In genomic region chr4:112114452-112114851, GRCh38 we compare ENCODE assay signal across 21 cellular contexts. TPM values are rescaled to one million over a fixed set of nuclear protein-coding genes. Genes with fewer than 3 reads are reported as not detected.
DNase-seq lines count a peak whose midpoint lies in the region; ATAC-seq, FAIRE-seq and TF ChIP-seq lines count a peak whose summit lies in the region.
"Had no signal": no experiment of that assay in that cellular context is flagged by ENCODE, and none has a peak within 500 bp of the region (broad histone marks: within the 10 kb centered on the region; RNA-seq: fewer than 3 reads in every experiment).

No MANE protein-coding gene starts in this region.

- intact Hi-C loops in HepG2 (cut with micrococcal nuclease; ENCODE audit: unreplicated experiment), result no loop called here
- intact Hi-C loops in right lobe of liver (cut with DNase I), result no loop called here

- H3K4me1 ChIP-seq in HepG2 (ENCODE audit: insufficient read depth, low read length) (peaks cover 31% of the 10 kb centered on the region), right lobe of liver (peaks cover 0 to 19% (median 0%) of the 10 kb centered on the region in 4 donors)

- POLR2A ChIA-PET in HepG2 (lab: Yijun Ruan, JAX), result interaction anchor here (1.2 kb wide), 1 partner anchor 94 kb away, joined by 3 read pairs; no protein-coding TSS in a partner anchor

- TF ChIP-seq EP300 in HepG2 (IDR thresholded peaks at IDR 0.05; ENCODE audit: low read depth in 2 of 2, low read length in 2 of 2) (no peak), HepG2 (CRISPR knock-in tag; IDR thresholded peaks at IDR 0.05; ENCODE audit: borderline replicate concordance) (no peak)

- no peak for TF ChIP-seq POLR2A in HepG2 (IDR thresholded peaks at IDR 0.05; ENCODE audit: insufficient read depth in 1 of 2, low read depth in 2 of 2, low read length in 2 of 2)
- TF ChIP-seq POLR2A in right lobe of liver (IDR thresholded peaks at IDR 0.05), result no peak

- no peak overlapping the region for H3K9ac ChIP-seq in HepG2 (ENCODE audit: insufficient read depth, low read depth, low read length)
- H3K9ac ChIP-seq: BLaER1 treated with 17β-estradiol and CSF1 and Interleukin-3, amounts not matched to agents 10 nM and 100 nM had no signal

- no peak for FAIRE-seq in HepG2 (lab: Jason Lieb, UNC)
- FAIRE-seq: GM12878 had no signal

- H3K4me3 ChIP-seq in HepG2 (replicated peaks in 1 of 3; ENCODE audit: insufficient read depth in 1 of 3, low read depth in 2 of 3, low read length in 3 of 3) (no peak overlapping the region), right lobe of liver (no peak overlapping the region), WERI-Rb-1 (ENCODE audit: low read depth, low read length) (no peak overlapping the region)
- H3K4me3 ChIP-seq: BLaER1 treated with 17β-estradiol and CSF1 and Interleukin-3, amounts not matched to agents 10 nM and 100 nM; GM12878 had no signal

- TF ChIP-seq RAD21 in HepG2 (CRISPR knock-in tag; IDR thresholded peaks at IDR 0.05), result no peak

- H3K9me3 ChIP-seq in HepG2 (ENCODE audit: low read length) (no peaks in the 10 kb centered on the region), right lobe of liver (no peaks in the 10 kb centered on the region), WERI-Rb-1 (ENCODE audit: severe bottlenecking) (no peaks in the 10 kb centered on the region)

- peaks cover 12% of the 10 kb centered on the region for H3K4me1 Mint-ChIP-seq in progenitor cell of endocrine pancreas (ENCODE audit: low read depth)
- H3K4me1 Mint-ChIP-seq in activated T-cell treated with anti-CD3 and anti-CD28 coated beads, Interleukin-2, amount 50 U/mL, for 4 hours (ENCODE audit: low read depth), result peaks cover 8% of the 10 kb centered on the region
- H3K4me1 Mint-ChIP-seq: H9 had no signal

- TF ChIP-seq CTCF in HepG2 (CRISPR knock-in tag; IDR thresholded peaks at IDR 0.05) (no peak), right lobe of liver (IDR thresholded peaks at IDR 0.05) (no peak), WERI-Rb-1 (IDR thresholded peaks at IDR 0.05; ENCODE audit: low read depth, low read length) (no peak), progenitor cell of endocrine pancreas (IDR thresholded peaks at IDR 0.05; ENCODE audit: unreplicated experiment) (no peak)

- CTCF ChIA-PET in HepG2 (lab: Yijun Ruan, JAX; ENCODE audit: low intra/inter-chr PET ratio, low total read pairs), result no interaction called here

- ATAC-seq in HepG2 (no peak), right lobe of liver (no peak), HG03565 (IDR thresholded peaks at IDR 0.05; ENCODE audit: unreplicated experiment) (no peak)
- no peak for ATAC-seq in activated T-cell treated with anti-CD3 and anti-CD28 coated beads, Interleukin-2, amount 50 U/mL, for 4 hours
- ATAC-seq: CD8-positive, alpha-beta T cell; GM12878 had no signal

- H3K36me3 ChIP-seq in HepG2 (replicated peaks in 1 of 2; ENCODE audit: control insufficient read depth in 1 of 2, insufficient read depth in 2 of 2, low read length in 2 of 2) (no peaks in the 10 kb centered on the region), right lobe of liver (no peaks in the 10 kb centered on the region), WERI-Rb-1 (no peaks in the 10 kb centered on the region)
- H3K36me3 ChIP-seq: BLaER1 treated with 17β-estradiol and CSF1 and Interleukin-3, amounts not matched to agents 10 nM and 100 nM had no signal

- H3K27ac ChIP-seq in HepG2 (ENCODE audit: extremely low read length, insufficient read depth, low read length) (no peak overlapping the region), right lobe of liver (no peak overlapping the region), WERI-Rb-1 (peak overlapping the region; percentile 87)
- H3K27ac ChIP-seq: BLaER1 treated with 17β-estradiol and CSF1 and Interleukin-3, amounts not matched to agents 10 nM and 100 nM; HL-60 had no signal

- DNase-seq in HepG2 (ENCODE audit: low spot score) (no peak), right lobe of liver (no peak), WERI-Rb-1 (no peak), progenitor cell of endocrine pancreas (ENCODE audit: low spot score, unreplicated experiment) (no peak), DMS 273 (lab: John Stamatoyannopoulos, UW; ENCODE audit: unreplicated experiment) (no peak)
- no peak for DNase-seq in activated T-cell treated with anti-CD3 and anti-CD28 coated beads, Interleukin-2, amount 50 U/mL, for 4 hours
- DNase-seq: 8988T; Calu3; CD8-positive, alpha-beta T cell; DMS 273 treated with DMSO at 0.1 percent for 48 hours; DND-41; EL; GOT3; H9; IMR-90; KBM-7 had no signal

- no peaks in the 10 kb centered on the region for H3K27me3 Mint-ChIP-seq in progenitor cell of endocrine pancreas
- no peaks in the 10 kb centered on the region for H3K27me3 Mint-ChIP-seq in activated T-cell treated with anti-CD3 and anti-CD28 coated beads, Interleukin-2, amount 50 U/mL, for 4 hours (ENCODE audit: low read depth)
- H3K27me3 Mint-ChIP-seq: B cell had no signal

- H3K4me3 Mint-ChIP-seq in progenitor cell of endocrine pancreas (ENCODE audit: low read depth), result no peak overlapping the region
- H3K4me3 Mint-ChIP-seq in activated T-cell treated with anti-CD3 and anti-CD28 coated beads, Interleukin-2, amount 50 U/mL, for 4 hours, result no peak overlapping the region
- H3K4me3 Mint-ChIP-seq: B cell; CD8-positive, alpha-beta T cell; H9 had no signal

- peak overlapping the region; percentile 64 for H3K27ac Mint-ChIP-seq in progenitor cell of endocrine pancreas
- H3K27ac Mint-ChIP-seq: B cell; CD8-positive, alpha-beta T cell; H9 had no signal

- H4K20me1 ChIP-seq in HepG2 (ENCODE audit: insufficient read depth, low read length), result no peaks in the 10 kb centered on the region
- H4K20me1 ChIP-seq: BLaER1 treated with 17β-estradiol and CSF1 and Interleukin-3, amounts not matched to agents 10 nM and 100 nM had no signal

- peaks cover under 1% of the 10 kb centered on the region for H3K9me3 Mint-ChIP-seq in progenitor cell of endocrine pancreas (ENCODE audit: low read depth)
- no peaks in the 10 kb centered on the region for H3K9me3 Mint-ChIP-seq in activated T-cell treated with anti-CD3 and anti-CD28 coated beads, Interleukin-2, amount 50 U/mL, for 4 hours
- H3K9me3 Mint-ChIP-seq: CD8-positive, alpha-beta T cell had no signal

- H3K4me2 ChIP-seq in HepG2 (ENCODE audit: low read depth, low read length), result no peak overlapping the region
- H3K4me2 ChIP-seq: BLaER1 treated with 17β-estradiol and CSF1 and Interleukin-3, amounts not matched to agents 10 nM and 100 nM had no signal

- H3K27me3 ChIP-seq in HepG2 (ENCODE audit: control insufficient read depth in 1 of 2, insufficient read depth in 2 of 2, low read length in 2 of 2) (peaks cover 0 to 4% of the 10 kb centered on the region in 2 experiments; a peak in 2 of 5 replicates), right lobe of liver (no peaks in the 10 kb centered on the region), WERI-Rb-1 (ENCODE audit: insufficient read depth, low read depth, severe bottlenecking) (no peaks in the 10 kb centered on the region)
- H3K27me3 ChIP-seq: BLaER1 treated with 17β-estradiol and CSF1 and Interleukin-3, amounts not matched to agents 10 nM and 100 nM had no signal

- in situ Hi-C loops in HepG2 (cut with HindIII; ENCODE audit: extremely low pct_ligation_motif_present, low pct_unique_long_range_greater_than_20kb), result no loop called here

- no peaks in the 10 kb centered on the region for H3K79me2 ChIP-seq in HepG2 (ENCODE audit: insufficient read depth, low read length)

- no peak overlapping the region for H2AFZ ChIP-seq in HepG2 (ENCODE audit: low read length)

- no peaks in the 10 kb centered on the region for H3K36me3 Mint-ChIP-seq in progenitor cell of endocrine pancreas (ENCODE audit: insufficient read depth)
- H3K36me3 Mint-ChIP-seq in activated T-cell treated with anti-CD3 and anti-CD28 coated beads, Interleukin-2, amount 50 U/mL, for 4 hours (ENCODE audit: insufficient read depth), result no peaks in the 10 kb centered on the region
- H3K36me3 Mint-ChIP-seq: CD8-positive, alpha-beta T cell had no signal

- BruUV-seq in HepG2 (replicated peaks; lab: Mats Ljungman, UMichigan), result no TSS peak

TF ChIP-seq in HepG2, 621 proteins besides CTCF, POLR2A, EP300 and RAD21:
- peak; percentile 57; the same call in 1 of the 2 replicates for TF ChIP-seq ZNF121 (CRISPR knock-in tag; IDR thresholded peaks at IDR 0.05)
- no peak for TF ChIP-seq ZNF24 (IDR thresholded peaks at IDR 0.05)

RNA-seq across cellular contexts. Expression of gene FAM241A, which starts 30.8 kb away (rescaled TPM):
- total RNA-seq in HepG2 (2016; rRNA removed; fragmentation: Illumina TruSeq; extraction: Trizol) (0.69 and 0.74 TPM in 2 replicates), right lobe of liver (1 to 10 TPM in 5 of 6 experiments, under 1 TPM in 1; 0.99 to 3.5 (median 2.1) TPM), progenitor cell of endocrine pancreas (0.22 and 0.29 TPM in 2 replicates)
- 0.26 and 0.30 TPM in 2 replicates for total RNA-seq in HepG2 (2016; cell fraction: cytosol; rRNA removed; fragmentation: Illumina TruSeq; extraction: Trizol; ENCODE audit: low read depth)
- 0.59 and 0.67 TPM in 2 replicates for total RNA-seq in HepG2 (2016; cell fraction: insoluble cytoplasmic fraction; rRNA removed; fragmentation: Illumina TruSeq; extraction: Trizol)
- total RNA-seq in HepG2 (2016; cell fraction: membrane; rRNA removed; fragmentation: Illumina TruSeq; extraction: Trizol), result 0.86 and 0.96 TPM in 2 replicates
- 0.59 and 0.60 TPM in 2 replicates for total RNA-seq in HepG2 (2016; cell fraction: nucleus; rRNA removed; fragmentation: Illumina TruSeq; extraction: Trizol)
- polyA plus RNA-seq in HepG2 (2011; rRNA removed), result 0.61 and 0.71 TPM in 2 replicates
- 0.25 and 0.51 TPM in 2 replicates for polyA plus RNA-seq in HepG2 (2011; cell fraction: cytosol; rRNA removed)
- polyA plus RNA-seq in HepG2 (2011; cell fraction: nucleus; rRNA removed), result 0.18 and 0.38 TPM in 2 replicates
- polyA plus RNA-seq in HepG2 (2012), result 1.4 and 1.7 TPM in 2 replicates
- 0.61 and 0.63 TPM in 2 replicates for polyA plus RNA-seq in HepG2 (2016; cell fraction: cytosol; fragmentation: Illumina TruSeq; extraction: Trizol; ENCODE audit: low read depth)
- polyA plus RNA-seq in HepG2 (2016; cell fraction: insoluble cytoplasmic fraction; fragmentation: Illumina TruSeq; extraction: Trizol; ENCODE audit: low read depth), result 1.6 and 1.8 TPM in 2 replicates
- polyA plus RNA-seq in HepG2 (2016; cell fraction: membrane; fragmentation: Illumina TruSeq; extraction: Trizol; ENCODE audit: low read depth), result 1.3 and 1.4 TPM in 2 replicates
- polyA plus RNA-seq in HepG2 (2016; cell fraction: nucleus; fragmentation: Illumina TruSeq; extraction: Trizol; ENCODE audit: insufficient read depth, low read depth), result 1.5 and 1.8 TPM in 2 replicates
- polyA minus RNA-seq in HepG2 (2011; rRNA and poly(A)+ RNA removed; ENCODE audit: low replicate concordance), result 0.32 and 1.2 TPM in 2 replicates
- polyA minus RNA-seq in HepG2 (2011; cell fraction: cytosol; rRNA and poly(A)+ RNA removed), result 0.26 and 0.49 TPM in 2 replicates
- polyA minus RNA-seq in HepG2 (2011; cell fraction: nucleus; rRNA and poly(A)+ RNA removed), result 1.0 and 1.1 TPM in 2 replicates
- total RNA-seq in activated T-cell treated with anti-CD3 and anti-CD28 coated beads, Interleukin-2, amount 50 U/mL, for 4 hours, result 10 to 100 TPM; 12.5 to 13.8 (median 12.8) TPM
